ENCODE assay signal across 11 cellular contexts in genomic region chr13:33893559-33893958, GRCh38.
"Had no signal": no experiment of that assay in that cellular context is flagged by ENCODE, and none has a peak within 500 bp of the region (broad histone marks: within the 10 kb centered on the region; RNA-seq: fewer than 3 reads in every experiment).

No MANE protein-coding gene starts in this region.

- H3K9me3 ChIP-seq: HAP-1 had no signal

- DNase-seq: GM23248, GOT3, H7, H9, HCEC 1CT, HFFc6 had no signal

- H3K36me3 ChIP-seq: HAP-1 had no signal

- H3K9ac ChIP-seq: GM23248 had no signal

- H3K4me2 ChIP-seq: GM23338 had no signal

- H3K27ac ChIP-seq: GM23248 had no signal

- ATAC-seq: GM23338, HCT116 had no signal

- FAIRE-seq: H1, H54 had no signal

- H2AFZ ChIP-seq: GM23248, GM23338 had no signal

- H3K4me3 ChIP-seq: GM23248, GM23338, HAP-1 had no signal
